Comparison of ENCODE assay signal across 8 cellular contexts in the genomic region with DNA sequence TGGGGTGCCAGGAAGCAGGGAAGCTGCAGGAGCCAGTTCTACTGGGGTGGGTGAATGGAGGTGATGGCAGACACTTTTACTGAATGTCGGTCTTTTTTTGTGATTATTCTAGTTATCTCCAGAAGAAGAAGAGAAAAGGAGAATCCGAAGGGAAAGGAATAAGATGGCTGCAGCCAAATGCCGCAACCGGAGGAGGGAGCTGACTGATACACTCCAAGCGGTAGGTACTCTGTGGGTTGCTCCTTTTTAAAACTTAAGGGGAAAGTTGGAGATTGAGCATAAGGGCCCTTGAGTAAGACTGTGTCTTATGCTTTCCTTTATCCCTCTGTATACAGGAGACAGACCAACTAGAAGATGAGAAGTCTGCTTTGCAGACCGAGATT. TPM values are rescaled to one million over a fixed set of nuclear protein-coding genes. Genes with fewer than 3 reads are reported as not detected.
A peak's percentile ranks its signal among the peaks of the same experiment; 100 is the strongest.
DNase-seq lines count a peak whose midpoint lies in the region; ATAC-seq and TF ChIP-seq lines count a peak whose summit lies in the region.

No MANE protein-coding gene starts in this region.

- no peak for ATAC-seq in CD4-positive, CD25-positive, alpha-beta regulatory T cell (ENCODE audit: low read depth in 2 of 2)
- ATAC-seq in activated CD8-positive, alpha-beta T cell treated with anti-CD3 and anti-CD28 coated beads, Interleukin-2, amount 10 ng/mL, durations not matched to agents 7 days and 5 days: no peak

- peak overlapping the region; percentile 85 to 99 (median 98) for H3K27ac Mint-ChIP-seq in CD4-positive, CD25-positive, alpha-beta regulatory T cell
- no peak overlapping the region for H3K27ac Mint-ChIP-seq in activated CD8-positive, alpha-beta T cell treated with anti-CD3 and anti-CD28 coated beads, Interleukin-2, amount 10 ng/mL, durations not matched to agents 7 days and 5 days
- H3K27ac Mint-ChIP-seq in osteocyte (ENCODE audit: unreplicated experiment): peak overlapping the region; percentile 68

- H3K36me3 ChIP-seq in CD4-positive, CD25-positive, alpha-beta regulatory T cell (ENCODE audit: control insufficient read depth, insufficient read depth, low read length): peaks cover 18% of the 10 kb centered on the region

- peak overlapping the region; percentile 22 to 90 (median 69) for H3K4me3 Mint-ChIP-seq in CD4-positive, CD25-positive, alpha-beta regulatory T cell
- peak overlapping the region; percentile 25 for H3K4me3 Mint-ChIP-seq in activated CD8-positive, alpha-beta T cell treated with anti-CD3 and anti-CD28 coated beads, Interleukin-2, amount 10 ng/mL, durations not matched to agents 7 days and 5 days
- peak overlapping the region; percentile 92 for H3K4me3 Mint-ChIP-seq in osteocyte (ENCODE audit: unreplicated experiment)

- POLR2A ChIA-PET in activated CD8-positive, alpha-beta T cell treated with anti-CD3 and anti-CD28 coated beads, Interleukin-2, amount 10 ng/mL, durations not matched to agents 7 days and 5 days (lab: Charles Lee): interaction anchor here (1.1 to 1.6 kb wide), 2 partner anchors 10 to 22 kb away, joined by 3 to 7 read pairs; no protein-coding TSS in a partner anchor

- peaks cover 12% of the 10 kb centered on the region for H3K27me3 ChIP-seq in CD4-positive, CD25-positive, alpha-beta regulatory T cell (ENCODE audit: control insufficient read depth, insufficient read depth, low read length)

- DNase-seq in CD4-positive, CD25-positive, alpha-beta regulatory T cell: no peak
- no peak for DNase-seq in activated CD8-positive, alpha-beta T cell treated with anti-CD3 and anti-CD28 coated beads, Interleukin-2, amount 10 ng/mL, durations not matched to agents 7 days and 5 days
- DNase-seq in fibroblast of the aortic adventitia (ENCODE audit: low read depth): peak; percentile 47
- DNase-seq in osteocyte (ENCODE audit: extremely low spot score, unreplicated experiment): no peak
- no peak for DNase-seq in GM19238 (ENCODE audit: insufficient read length, low spot score)
- DNase-seq in cortex of kidney (lab: John Stamatoyannopoulos, UW): no peak
- DNase-seq in DMS79 treated with DMSO at 0.1 percent for 48 hours (lab: John Stamatoyannopoulos, UW): no peak
- no peak for DNase-seq in NCI-H510A (lab: John Stamatoyannopoulos, UW)

- H3K27me3 Mint-ChIP-seq in CD4-positive, CD25-positive, alpha-beta regulatory T cell: peaks cover 74% of the 10 kb centered on the region
- H3K27me3 Mint-ChIP-seq in activated CD8-positive, alpha-beta T cell treated with anti-CD3 and anti-CD28 coated beads, Interleukin-2, amount 10 ng/mL, durations not matched to agents 7 days and 5 days (ENCODE audit: low read depth): peaks cover 55% of the 10 kb centered on the region
- H3K27me3 Mint-ChIP-seq in osteocyte (ENCODE audit: unreplicated experiment): peaks cover under 1% of the 10 kb centered on the region

- TF ChIP-seq CTCF in fibroblast of the aortic adventitia (IDR thresholded peaks at IDR 0.05; ENCODE audit: insufficient read depth, low read length): no peak
- TF ChIP-seq CTCF in osteocyte (IDR thresholded peaks at IDR 0.05): no peak

- no peak overlapping the region for H3K27ac ChIP-seq in CD4-positive, CD25-positive, alpha-beta regulatory T cell (ENCODE audit: insufficient read depth, low read length, poor library complexity, severe bottlenecking)

- no peaks in the 10 kb centered on the region for H3K9me3 ChIP-seq in CD4-positive, CD25-positive, alpha-beta regulatory T cell (ENCODE audit: control insufficient read depth in 2 of 2, low read length in 2 of 2)

- H3K4me3 ChIP-seq in CD4-positive, CD25-positive, alpha-beta regulatory T cell (ENCODE audit: low read depth, low read length): peak overlapping the region; percentile 87
- peak overlapping the region; percentile 92 for H3K4me3 ChIP-seq in fibroblast of the aortic adventitia (ENCODE audit: low read depth, low read length)

- peaks cover 0 to 3% (median 0%) of the 10 kb centered on the region in 7 donors for H3K9me3 Mint-ChIP-seq in CD4-positive, CD25-positive, alpha-beta regulatory T cell
- H3K9me3 Mint-ChIP-seq in activated CD8-positive, alpha-beta T cell treated with anti-CD3 and anti-CD28 coated beads, Interleukin-2, amount 10 ng/mL, durations not matched to agents 7 days and 5 days (ENCODE audit: insufficient read depth): no peaks in the 10 kb centered on the region
- H3K9me3 Mint-ChIP-seq in osteocyte (ENCODE audit: unreplicated experiment): no peaks in the 10 kb centered on the region

- peaks cover 10% of the 10 kb centered on the region for H3K36me3 Mint-ChIP-seq in CD4-positive, CD25-positive, alpha-beta regulatory T cell
- H3K36me3 Mint-ChIP-seq in activated CD8-positive, alpha-beta T cell treated with anti-CD3 and anti-CD28 coated beads, Interleukin-2, amount 10 ng/mL, durations not matched to agents 7 days and 5 days (ENCODE audit: low read depth): peaks cover 6% of the 10 kb centered on the region
- peaks cover 22% of the 10 kb centered on the region for H3K36me3 Mint-ChIP-seq in osteocyte (ENCODE audit: unreplicated experiment)

- H3K4me1 Mint-ChIP-seq in CD4-positive, CD25-positive, alpha-beta regulatory T cell: peaks cover 7 to 36% (median 26%) of the 10 kb centered on the region in 4 donors
- peaks cover 33% of the 10 kb centered on the region for H3K4me1 Mint-ChIP-seq in activated CD8-positive, alpha-beta T cell treated with anti-CD3 and anti-CD28 coated beads, Interleukin-2, amount 10 ng/mL, durations not matched to agents 7 days and 5 days (ENCODE audit: low read depth)
- peaks cover 30% of the 10 kb centered on the region for H3K4me1 Mint-ChIP-seq in osteocyte (ENCODE audit: unreplicated experiment)

- CTCF ChIA-PET in activated CD8-positive, alpha-beta T cell treated with anti-CD3 and anti-CD28 coated beads, Interleukin-2, amount 10 ng/mL, durations not matched to agents 7 days and 5 days (lab: Charles Lee): interaction anchor here (6.1 kb wide), 1 partner anchor 15 kb away, joined by 28 read pairs; no protein-coding TSS in a partner anchor

- H3K4me1 ChIP-seq in CD4-positive, CD25-positive, alpha-beta regulatory T cell (ENCODE audit: control insufficient read depth, insufficient read depth, low read length, poor library complexity, severe bottlenecking): peaks cover 33% of the 10 kb centered on the region

RNA-seq across cellular contexts. Expression of gene FOS, which starts 1.8 kb away (rescaled TPM):
- total RNA-seq in CD4-positive, CD25-positive, alpha-beta regulatory T cell: 1,673 TPM
- polyA plus RNA-seq in CD4-positive, CD25-positive, alpha-beta regulatory T cell: 100 to 1,000 TPM in 2 of 4 donors, 10 to 100 TPM in 2; 56.8 to 145 (median 104) TPM
- total RNA-seq in activated CD8-positive, alpha-beta T cell treated with anti-CD3 and anti-CD28 coated beads, Interleukin-2, amount 10 ng/mL, durations not matched to agents 7 days and 5 days: 100 to 1,000 TPM; 201 to 219 TPM
- total RNA-seq in fibroblast of the aortic adventitia (ENCODE audit: low replicate concordance): 1.4 and 26.2 TPM in 2 replicates
- 438 and 598 TPM in 2 replicates for total RNA-seq in osteocyte

Comparison
In these comparisons a context has a peak if more than half of its experiments do, and no peak if none do; other contexts are left out.
1. H3K4me3 Mint-ChIP-seq: peak in every context shown above with its lines; median percentile 92 in osteocyte; 69 in CD4-positive, CD25-positive, alpha-beta regulatory T cell; 25 in activated CD8-positive, alpha-beta T cell treated with anti-CD3 and anti-CD28 coated beads, Interleukin-2, amount 10 ng/mL, durations not matched to agents 7 days and 5 days.